ENCODE assay signal across 24 cellular contexts in the genomic region with DNA sequence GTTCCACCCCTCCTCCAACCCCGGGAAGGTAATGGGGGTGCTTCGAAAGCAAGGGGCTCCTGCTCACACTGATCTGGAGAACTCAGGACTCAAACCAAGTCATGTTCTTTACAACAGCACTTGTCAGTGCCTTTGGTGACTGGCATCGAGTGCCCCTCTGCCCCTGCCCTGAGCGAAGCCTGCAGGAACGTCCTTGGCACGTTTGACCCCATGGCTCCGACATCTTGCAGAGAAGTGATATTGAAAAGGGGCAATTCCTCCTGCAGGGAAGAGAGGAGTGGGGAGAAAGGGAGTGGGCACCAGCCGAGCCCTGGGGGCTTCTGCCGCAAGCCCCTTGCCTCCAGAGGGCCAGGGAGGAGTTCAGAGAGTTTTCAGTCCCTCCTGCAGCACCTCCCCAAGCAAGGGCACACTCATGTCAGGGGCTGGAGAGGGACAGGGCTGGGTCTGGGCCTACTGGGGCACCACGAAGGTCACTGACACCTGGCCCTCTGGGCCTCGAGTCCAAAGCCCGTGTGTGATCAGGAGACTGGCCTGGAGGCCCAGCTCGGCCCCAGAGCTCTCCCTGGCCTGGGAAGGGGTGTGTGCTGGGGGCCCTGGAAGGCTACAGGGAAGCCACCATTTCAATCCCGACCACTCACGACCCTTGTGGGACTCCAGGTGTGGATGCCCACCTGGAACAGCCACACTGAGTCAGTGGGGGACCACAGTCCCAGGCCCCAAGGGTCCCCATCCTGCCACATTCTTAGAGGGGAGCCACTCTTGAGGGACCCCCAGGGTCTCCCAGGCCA.
"Had no signal": no experiment of that assay in that cellular context is flagged by ENCODE, and none has a peak within 500 bp of the region (broad histone marks: within the 10 kb centered on the region; RNA-seq: fewer than 3 reads in every experiment).

No MANE protein-coding gene starts in this region.

- H3K4me1 Mint-ChIP-seq: activated CD4-positive, alpha-beta memory T cell treated with anti-CD3 and anti-CD28 coated beads, Interleukin-2, amount 10 ng/mL, durations not matched to agents 7 days and 5 days; activated CD4-positive, alpha-beta T cell treated with anti-CD3 and anti-CD28 coated beads, Interleukin-2, amount 10 ng/mL, durations not matched to agents 24 days and 14 days; central memory CD8-positive, alpha-beta T cell; mesothelial cell of epicardium; nephron; stimulated activated memory B cell treated with anti-CD40 and anti-IgM and Interleukin-4, amounts not matched to agents 10 μg/mL and 1 μg/mL and 100 μg/mL, for 72 hours had no signal

- H3K4me2 ChIP-seq: hepatocyte, smooth muscle cell had no signal

- FAIRE-seq: astrocyte, colon, endothelial cell of umbilical vein had no signal

- ATAC-seq: activated CD4-positive, CD25-positive, alpha-beta regulatory T cell treated with anti-CD3 and anti-CD28 coated beads, Interleukin-2, amount 50 U/mL, for 24 hours; activated naive CD4-positive, alpha-beta T cell treated with anti-CD3 and anti-CD28 coated beads, Interleukin-2, amount 50 U/mL, for 72 hours; left colon had no signal

- H3K4me3 ChIP-seq: hepatocyte, sigmoid colon, smooth muscle cell, testis had no signal

- DNase-seq: activated CD4-positive, alpha-beta memory T cell treated with anti-CD3 and anti-CD28 coated beads, Interleukin-2, amount 10 ng/mL, durations not matched to agents 7 days and 5 days; activated CD4-positive, alpha-beta T cell treated with anti-CD3 and anti-CD28 coated beads, Interleukin-2, amount 10 ng/mL, durations not matched to agents 24 days and 14 days; activated gamma-delta T cell treated with Interleukin-2 at 50 U/mL for 16 hours; effector memory CD4-positive, alpha-beta T cell; foreskin melanocyte; glutamatergic neuron; sigmoid colon; stimulated activated CD4-positive, alpha-beta T cell treated with anti-CD3 and anti-CD28 coated beads, Interleukin-15, amount 100 ng/mL, for 24 hours; testis had no signal

- H3K79me2 ChIP-seq: hepatocyte, parathyroid adenoma had no signal

- H3K27me3 Mint-ChIP-seq: activated CD4-positive, alpha-beta memory T cell treated with anti-CD3 and anti-CD28 coated beads, Interleukin-2, amount 10 ng/mL, durations not matched to agents 7 days and 5 days; activated CD4-positive, alpha-beta T cell treated with anti-CD3 and anti-CD28 coated beads, Interleukin-2, amount 10 ng/mL, durations not matched to agents 24 days and 14 days; central memory CD8-positive, alpha-beta T cell; stimulated activated memory B cell treated with anti-CD40 and anti-IgM and Interleukin-4, amounts not matched to agents 10 μg/mL and 1 μg/mL and 100 μg/mL, for 72 hours had no signal

- H3K9ac ChIP-seq: parathyroid adenoma had no signal

- H3K9me3 ChIP-seq: sigmoid colon, testis had no signal

- H3K36me3 ChIP-seq: sigmoid colon had no signal

- H3K27ac Mint-ChIP-seq: activated CD4-positive, alpha-beta memory T cell treated with anti-CD3 and anti-CD28 coated beads, Interleukin-2, amount 10 ng/mL, durations not matched to agents 7 days and 5 days; activated CD4-positive, alpha-beta T cell treated with anti-CD3 and anti-CD28 coated beads, Interleukin-2, amount 10 ng/mL, durations not matched to agents 24 days and 14 days; activated naive CD4-positive, alpha-beta T cell treated with anti-CD3 and anti-CD28 coated beads, Interleukin-2, amount 50 U/mL, for 72 hours; mesothelial cell of epicardium; nephron; stimulated activated memory B cell treated with anti-CD40 and anti-IgM and Interleukin-4, amounts not matched to agents 10 μg/mL and 1 μg/mL and 100 μg/mL, for 72 hours; T-helper 1 cell treated with Interleukin-12 subunit alpha and Interleukin-12 subunit beta and Interleukin-4 antibody, amounts not matched to agents 30 μg/mL and 1 μg/mL, for 36 hours; type B pancreatic cell had no signal

- H3K27me3 ChIP-seq: hepatocyte, testis had no signal

- H3K4me3 Mint-ChIP-seq: activated CD4-positive, alpha-beta memory T cell treated with anti-CD3 and anti-CD28 coated beads, Interleukin-2, amount 10 ng/mL, durations not matched to agents 7 days and 5 days; activated CD4-positive, alpha-beta T cell treated with anti-CD3 and anti-CD28 coated beads, Interleukin-2, amount 10 ng/mL, durations not matched to agents 24 days and 14 days; central memory CD8-positive, alpha-beta T cell; mesothelial cell of epicardium; nephron; stimulated activated memory B cell treated with anti-CD40 and anti-IgM and Interleukin-4, amounts not matched to agents 10 μg/mL and 1 μg/mL and 100 μg/mL, for 72 hours; T-helper 1 cell treated with Interleukin-12 subunit alpha and Interleukin-12 subunit beta and Interleukin-4 antibody, amounts not matched to agents 30 μg/mL and 1 μg/mL, for 36 hours; type B pancreatic cell had no signal

- H3K27ac ChIP-seq: hepatocyte, parathyroid adenoma, sigmoid colon, testis had no signal

- H3K4me1 ChIP-seq: parathyroid adenoma, sigmoid colon, testis had no signal

- H3K36me3 Mint-ChIP-seq: activated naive CD4-positive, alpha-beta T cell treated with anti-CD3 and anti-CD28 coated beads, Interleukin-2, amount 50 U/mL, for 72 hours; mesothelial cell of epicardium; stimulated activated memory B cell treated with anti-CD40 and anti-IgM and Interleukin-4, amounts not matched to agents 10 μg/mL and 1 μg/mL and 100 μg/mL, for 72 hours; type B pancreatic cell had no signal

- H2AFZ ChIP-seq: hepatocyte, parathyroid adenoma had no signal
